In the genomic region with DNA sequence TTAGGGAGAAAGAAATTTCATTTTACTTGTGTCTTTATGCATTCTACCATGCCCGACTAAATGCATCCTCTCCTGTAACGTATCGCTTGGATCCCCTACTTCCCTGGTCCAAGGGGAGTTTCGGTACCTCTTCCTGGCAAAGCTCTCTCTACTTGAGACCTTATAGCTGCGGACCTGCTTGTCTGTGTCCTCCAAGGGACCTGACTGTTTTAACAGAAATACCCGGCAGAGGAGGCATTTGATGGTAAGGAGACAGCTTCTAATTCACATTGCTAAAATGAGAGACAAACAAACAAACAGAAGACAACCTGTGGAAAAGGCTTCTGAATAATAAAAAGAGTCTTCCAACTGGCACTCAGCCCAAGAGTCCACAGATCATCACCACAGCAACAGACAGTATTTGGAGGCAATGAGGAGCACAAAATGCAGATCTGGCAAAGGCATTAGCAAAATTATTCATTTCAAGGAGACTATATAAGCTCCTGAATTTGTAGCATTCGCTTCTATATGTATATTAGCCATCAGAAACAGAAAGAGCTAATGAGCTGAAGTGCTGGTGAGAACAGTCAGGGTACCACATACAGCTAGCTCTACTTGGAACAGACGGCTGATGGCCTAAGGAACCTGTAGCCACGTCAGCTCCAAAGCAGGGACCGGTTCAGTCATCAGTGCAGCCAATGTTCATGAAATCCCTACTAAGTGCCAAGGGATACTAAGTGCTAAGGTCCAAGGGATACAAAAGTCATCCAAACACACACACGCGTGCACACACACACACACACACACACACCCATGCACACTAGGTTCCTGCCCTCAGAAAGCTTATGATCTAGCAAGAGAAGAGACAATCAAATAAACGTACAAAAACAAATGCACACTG, we compare ENCODE assay signal across 11 cellular contexts. TPM values are rescaled to one million over a fixed set of nuclear protein-coding genes. Genes with fewer than 3 reads are reported as not detected.
DNase-seq lines count a peak whose midpoint lies in the region; ATAC-seq and TF ChIP-seq lines count a peak whose summit lies in the region.
"Had no signal": no experiment of that assay in that cellular context is flagged by ENCODE, and none has a peak within 500 bp of the region (broad histone marks: within the 10 kb centered on the region; RNA-seq: fewer than 3 reads in every experiment).

No MANE protein-coding gene starts in this region.

- peak overlapping the region; percentile 31 for H3K4me3 ChIP-seq in epithelial cell of proximal tubule (ENCODE audit: low read depth, low read length)
- peak overlapping the region; percentile 11 for H3K4me3 ChIP-seq in upper lobe of right lung

- peak overlapping the region; percentile 75 for H3K27ac ChIP-seq in upper lobe of right lung

- peaks cover 0 to 4% of the 10 kb centered on the region in 2 donors for H3K36me3 Mint-ChIP-seq in activated T-cell treated with anti-CD3 and anti-CD28 coated beads, Interleukin-2, amount 50 U/mL, for 72 hours (ENCODE audit: insufficient read depth in 2 of 2)
- H3K36me3 Mint-ChIP-seq in T-cell = no peaks in the 10 kb centered on the region
- H3K36me3 Mint-ChIP-seq: naive thymus-derived CD8-positive, alpha-beta T cell had no signal

- no peaks in the 10 kb centered on the region for H3K4me1 Mint-ChIP-seq in activated T-cell treated with anti-CD3 and anti-CD28 coated beads, Interleukin-2, amount 50 U/mL, for 72 hours (ENCODE audit: low read depth)
- peaks cover 28 to 63% (median 45%) of the 10 kb centered on the region in 3 donors for H3K4me1 Mint-ChIP-seq in T-cell

- H3K27ac Mint-ChIP-seq in activated T-cell treated with anti-CD3 and anti-CD28 coated beads, Interleukin-2, amount 50 U/mL, for 72 hours = peak overlapping the region; percentile 5
- no peak overlapping the region for H3K27ac Mint-ChIP-seq in T-cell

- H3K27me3 ChIP-seq in upper lobe of right lung = no peaks in the 10 kb centered on the region

- H3K9me3 ChIP-seq in upper lobe of right lung = no peaks in the 10 kb centered on the region

- no peak overlapping the region for H3K4me3 Mint-ChIP-seq in activated T-cell treated with anti-CD3 and anti-CD28 coated beads, Interleukin-2, amount 50 U/mL, for 72 hours
- H3K4me3 Mint-ChIP-seq in T-cell = no peak overlapping the region
- H3K4me3 Mint-ChIP-seq: naive thymus-derived CD8-positive, alpha-beta T cell had no signal

- POLR2A ChIA-PET in T-cell (lab: Charles Lee) = interaction anchor here in 1 of 2 donors (0.7 kb wide), 1 partner anchor 83 kb away, joined by 3 read pairs; no protein-coding TSS in a partner anchor

- H3K9me3 Mint-ChIP-seq in activated T-cell treated with anti-CD3 and anti-CD28 coated beads, Interleukin-2, amount 50 U/mL, for 72 hours = no peaks in the 10 kb centered on the region
- no peaks in the 10 kb centered on the region for H3K9me3 Mint-ChIP-seq in T-cell
- H3K9me3 Mint-ChIP-seq: naive thymus-derived CD8-positive, alpha-beta T cell had no signal

- intact Hi-C loops in upper lobe of right lung (cut with DNase I) = no loop called here

- H3K27me3 Mint-ChIP-seq in activated T-cell treated with anti-CD3 and anti-CD28 coated beads, Interleukin-2, amount 50 U/mL, for 72 hours (ENCODE audit: low read depth) = no peaks in the 10 kb centered on the region
- no peaks in the 10 kb centered on the region for H3K27me3 Mint-ChIP-seq in T-cell
- H3K27me3 Mint-ChIP-seq: naive thymus-derived CD8-positive, alpha-beta T cell had no signal

- ATAC-seq in activated T-cell treated with anti-CD3 and anti-CD28 coated beads, Interleukin-2, amount 50 U/mL, for 72 hours (replicated peaks in 1 of 2) = no peak
- ATAC-seq in upper lobe of right lung = peak; percentile 45
- no peak for ATAC-seq in HG03521 (IDR thresholded peaks at IDR 0.05; ENCODE audit: unreplicated experiment)
- no peak for ATAC-seq in T-cell (replicated peaks in 1 of 4)
- ATAC-seq: naive thymus-derived CD8-positive, alpha-beta T cell had no signal

- DNase-seq in activated T-cell treated with anti-CD3 and anti-CD28 coated beads, Interleukin-2, amount 50 U/mL, for 72 hours = no peak
- DNase-seq in activated T-cell treated with anti-CD3 and anti-CD28 coated beads for 4 hours (no peak), epithelial cell of proximal tubule (ENCODE audit: low read depth) (no peak), midbrain (lab: John Stamatoyannopoulos, UW) (peak; percentile 27), upper lobe of right lung (no peak), T-cell (no peak)
- DNase-seq in central memory CD4-positive, alpha-beta T cell = no peak
- DNase-seq: H7; naive thymus-derived CD8-positive, alpha-beta T cell; stimulated activated CD4-positive, alpha-beta T cell treated with anti-CD3 and anti-CD28 coated beads, Interleukin-2, amount 100 ng/mL, for 48 hours had no signal

- no peaks in the 10 kb centered on the region for H3K36me3 ChIP-seq in upper lobe of right lung

- H3K4me1 ChIP-seq in upper lobe of right lung = peaks cover 37% of the 10 kb centered on the region

- CTCF ChIA-PET in T-cell (lab: Charles Lee) = interaction anchor here (0.5 to 3.3 kb wide), 4 partner anchors 54 to 152 kb away, joined by 3 to 21 read pairs (median 6); partner anchors contain the start of gene MAP3K5 (in 2 of the 2)

- no peak for TF ChIP-seq CTCF in epithelial cell of proximal tubule (conservative IDR thresholded peaks at IDR 0.05; ENCODE audit: low read depth, low read length)
- TF ChIP-seq CTCF in upper lobe of right lung (IDR thresholded peaks at IDR 0.05) = no peak

RNA-seq across cellular contexts. Expression of gene MAP3K5, which starts 53.9 kb away (rescaled TPM):
- 10 to 100 TPM; 12.8 to 18.5 TPM for total RNA-seq in activated T-cell treated with anti-CD3 and anti-CD28 coated beads, Interleukin-2, amount 50 U/mL, for 72 hours
- total RNA-seq in epithelial cell of proximal tubule (7.8 and 12.2 TPM in 2 replicates), upper lobe of right lung (32.5 TPM), T-cell (10 to 100 TPM; 17.8 to 29.2 (median 20.6) TPM)
